ENCODE assay signal across 8 cellular contexts in genomic region chr20:58651823-58652605, GRCh38. TPM values are rescaled to one million over a fixed set of nuclear protein-coding genes. Genes with fewer than 3 reads are reported as not detected.
DNase-seq lines count a peak whose midpoint lies in the region; ATAC-seq and TF ChIP-seq lines count a peak whose summit lies in the region.

No MANE protein-coding gene starts in this region.

- no peaks in the 10 kb centered on the region for H3K36me3 ChIP-seq in fibroblast of lung (ENCODE audit: control insufficient read depth, insufficient read depth, low read length)

- H3K4me2 ChIP-seq in fibroblast of lung (ENCODE audit: extremely low read depth, insufficient read depth, low read length) = peak overlapping the region; percentile 71

- no peaks in the 10 kb centered on the region for H3K4me1 ChIP-seq in fibroblast of lung (ENCODE audit: control insufficient read depth, extremely low read depth, insufficient read depth, low read length)

- no peaks in the 10 kb centered on the region for H4K20me1 ChIP-seq in fibroblast of lung (ENCODE audit: control insufficient read depth, extremely low read depth, insufficient read depth, low read length)

- TF ChIP-seq CTCF in fibroblast of lung (conservative IDR thresholded peaks at IDR 0.05 in 1 of 2, IDR thresholded peaks at IDR 0.05 in 1 of 2; ENCODE audit: low read depth in 1 of 2, low read length in 2 of 2) = no peak

- no peaks in the 10 kb centered on the region for H3K27me3 ChIP-seq in fibroblast of lung (ENCODE audit: control insufficient read depth, insufficient read depth, low read length)

- ATAC-seq in GM18870 (IDR thresholded peaks at IDR 0.05; ENCODE audit: unreplicated experiment) (peak; percentile 67), HG03432 (IDR thresholded peaks at IDR 0.05; ENCODE audit: unreplicated experiment) (peak; percentile 44)

- H3K9me3 ChIP-seq in fibroblast of lung (ENCODE audit: control insufficient read depth, insufficient read depth, low read depth, low read length) = no peaks in the 10 kb centered on the region

- H3K79me2 ChIP-seq in fibroblast of lung (ENCODE audit: control insufficient read depth, insufficient read depth, low read length) = peaks cover 56% of the 10 kb centered on the region

- H3K27ac ChIP-seq in fibroblast of lung (ENCODE audit: insufficient read depth, low read length) = peak overlapping the region; percentile 91

- DNase-seq in AG20443 (ENCODE audit: low spot score) (peak; percentile 81), fibroblast of lung (ENCODE audit: low read depth in 2 of 2) (peak; percentile 80 to 85), myocyte (ENCODE audit: low read depth) (peak; percentile 41), superior temporal gyrus (ENCODE audit: extremely low spot score) (peak; percentile 50)
- DNase-seq in activated T-helper 9 cell treated with anti-CD3 and anti-CD28 coated beads, Interleukin-2, amount 50 U/mL, for 16 hours (ENCODE audit: low read depth) = peak; percentile 49

- peak overlapping the region; percentile 87 for H3K9ac ChIP-seq in fibroblast of lung (ENCODE audit: insufficient read depth, low read length)

- H2AFZ ChIP-seq in fibroblast of lung (ENCODE audit: low read length) = no peak overlapping the region

- H3K4me3 ChIP-seq in fibroblast of lung (replicated peaks in 1 of 4; ENCODE audit: control extremely low read depth in 1 of 4, insufficient read depth in 1 of 4, low read depth in 3 of 4, low read length in 4 of 4) = peak overlapping the region; percentile 66 to 100 (median 83)

TF ChIP-seq in PFSK-1, 5 proteins besides CTCF, POLR2A, EP300 and RAD21:
- TF ChIP-seq FOXP2 (optimal IDR thresholded peaks at IDR 0.05; ENCODE audit: borderline replicate concordance, extremely low read depth, extremely low read length, insufficient read depth) (peak; percentile 27), POLR2AphosphoS5 (IDR thresholded peaks at IDR 0.05; ENCODE audit: low read depth, low read length) (no peak)

RNA-seq across cellular contexts. Expression of gene STX16, which starts 0.9 kb away (rescaled TPM):
- polyA plus RNA-seq in PFSK-1 (2012; ENCODE audit: insufficient read length, low read depth) = 60.1 TPM
- total RNA-seq in fibroblast of lung (46.0 and 64.9 TPM in 2 replicates), myocyte (18.5 and 25.0 TPM in 2 replicates)
- polyA plus RNA-seq in fibroblast of lung = 35.1 and 39.3 TPM in 2 replicates
- 25.1 and 26.9 TPM in 2 replicates for polyA plus RNA-seq in fibroblast of lung (2012)
- 7.7 and 32.4 TPM in 2 replicates for polyA minus RNA-seq in fibroblast of lung (ENCODE audit: low replicate concordance)
- 57.8 TPM for polyA plus RNA-seq in myocyte (2012)

RNA-seq across cellular contexts. Expression of gene NPEPL1, which starts 40.6 kb away (rescaled TPM):
- polyA plus RNA-seq in PFSK-1 (2012; ENCODE audit: insufficient read length, low read depth) = 5.0 TPM
- total RNA-seq in fibroblast of lung (18.7 and 24.6 TPM in 2 replicates), myocyte (26.1 and 33.6 TPM in 2 replicates)
- polyA plus RNA-seq in fibroblast of lung = 2.9 and 3.7 TPM in 2 replicates
- 11.2 and 15.5 TPM in 2 replicates for polyA plus RNA-seq in fibroblast of lung (2012)
- polyA minus RNA-seq in fibroblast of lung (ENCODE audit: low replicate concordance) = 2.6 and 19.7 TPM in 2 replicates
- 42.1 TPM for polyA plus RNA-seq in myocyte (2012)

Comparison
In these comparisons a context has a peak if more than half of its experiments do, and no peak if none do; other contexts are left out.
1. Peak in every context shown above with its lines: DNase-seq, ATAC-seq, H3K4me3 ChIP-seq and H3K27ac ChIP-seq.